ENCODE assay signal across 26 cellular contexts in genomic region chr3:77489216-77489615, GRCh38.
"Had no signal": no experiment of that assay in that cellular context is flagged by ENCODE, and none has a peak within 500 bp of the region (broad histone marks: within the 10 kb centered on the region; RNA-seq: fewer than 3 reads in every experiment).

No MANE protein-coding gene starts in this region.

- H3K27ac ChIP-seq: foreskin keratinocyte, hepatocyte, sigmoid colon, stomach, suprapubic skin, tibial nerve had no signal

- H3K4me3 ChIP-seq: hepatocyte, lung, sigmoid colon, smooth muscle cell, stomach, suprapubic skin, tibial nerve had no signal

- H3K27me3 Mint-ChIP-seq: activated B cell treated with CpG ODN at 0.5 μM for 24 hours; activated CD4-positive, alpha-beta T cell treated with anti-CD3 and anti-CD28 coated beads for 36 hours; dendritic cell treated with granulocyte-macrophage colony-stimulating factor and Interleukin-4, amounts not matched to agents 40 ng/mL and 50 ng/mL, for 4 days; naive thymus-derived CD8-positive, alpha-beta T cell; progenitor cell of endocrine pancreas; stimulated activated memory B cell treated with anti-CD40 and anti-IgM and Interleukin-4, amounts not matched to agents 10 μg/mL and 1 μg/mL and 100 μg/mL, for 72 hours had no signal

- ATAC-seq: activated CD4-positive, alpha-beta T cell treated with anti-CD3 and anti-CD28 coated beads for 36 hours; foreskin keratinocyte; left lobe of liver; naive thymus-derived CD8-positive, alpha-beta T cell; stimulated activated memory B cell treated with anti-CD40 and anti-IgM and Interleukin-4, amounts not matched to agents 10 μg/mL and 1 μg/mL and 100 μg/mL, for 72 hours had no signal

- H2AFZ ChIP-seq: hepatocyte had no signal

- H3K4me2 ChIP-seq: hepatocyte, smooth muscle cell had no signal

- H3K4me3 Mint-ChIP-seq: activated B cell treated with CpG ODN at 0.5 μM for 24 hours; activated CD4-positive, alpha-beta T cell treated with anti-CD3 and anti-CD28 coated beads for 36 hours; activated naive CD4-positive, alpha-beta T cell treated with anti-CD3 and anti-CD28 coated beads for 36 hours; dendritic cell treated with granulocyte-macrophage colony-stimulating factor and Interleukin-4, amounts not matched to agents 40 ng/mL and 50 ng/mL, for 4 days; immature natural killer cell; mesothelial cell of epicardium; naive thymus-derived CD8-positive, alpha-beta T cell; stimulated activated memory B cell treated with anti-CD40 and anti-IgM and Interleukin-4, amounts not matched to agents 10 μg/mL and 1 μg/mL and 100 μg/mL, for 72 hours had no signal

- H3K36me3 ChIP-seq: sigmoid colon, stomach, suprapubic skin, tibial nerve had no signal

- H3K79me2 ChIP-seq: hepatocyte had no signal

- DNase-seq: activated B cell treated with CpG ODN at 0.5 μM for 24 hours; activated CD4-positive, alpha-beta T cell treated with anti-CD3 and anti-CD28 coated beads for 36 hours; activated CD4-positive, alpha-beta T cell treated with anti-CD3 and anti-CD28 coated beads, Interleukin-2, amount 50 U/mL, for 4 hours; activated effector memory CD4-positive, alpha-beta T cell treated with Interleukin-2 at 50 U/mL for 16 hours; activated naive CD4-positive, alpha-beta T cell treated with anti-CD3 and anti-CD28 coated beads for 36 hours; activated T-cell treated with anti-CD3 and anti-CD28 coated beads, Interleukin-2, amount 50 U/mL, for 48 hours; amygdala; effector CD4-positive, alpha-beta T cell; foreskin keratinocyte; immature natural killer cell; naive thymus-derived CD8-positive, alpha-beta T cell; retina; sigmoid colon; stimulated activated CD4-positive, alpha-beta T cell treated with anti-CD3 and anti-CD28 coated beads, Interleukin-15, amount 100 ng/mL, for 24 hours; stomach; T-helper 9 cell had no signal

- H3K27ac Mint-ChIP-seq: activated B cell treated with CpG ODN at 0.5 μM for 24 hours; activated CD4-positive, alpha-beta T cell treated with anti-CD3 and anti-CD28 coated beads for 36 hours; activated naive CD4-positive, alpha-beta T cell treated with anti-CD3 and anti-CD28 coated beads for 36 hours; dendritic cell treated with granulocyte-macrophage colony-stimulating factor and Interleukin-4, amounts not matched to agents 40 ng/mL and 50 ng/mL, for 4 days; immature natural killer cell; mesothelial cell of epicardium; naive thymus-derived CD8-positive, alpha-beta T cell; progenitor cell of endocrine pancreas; stimulated activated memory B cell treated with anti-CD40 and anti-IgM and Interleukin-4, amounts not matched to agents 10 μg/mL and 1 μg/mL and 100 μg/mL, for 72 hours had no signal

- H3K4me1 ChIP-seq: foreskin keratinocyte, sigmoid colon, stomach, suprapubic skin, tibial nerve had no signal

- H3K36me3 Mint-ChIP-seq: naive thymus-derived CD8-positive, alpha-beta T cell; stimulated activated memory B cell treated with anti-CD40 and anti-IgM and Interleukin-4, amounts not matched to agents 10 μg/mL and 1 μg/mL and 100 μg/mL, for 72 hours had no signal

- H3K27me3 ChIP-seq: foreskin keratinocyte, hepatocyte, sigmoid colon, stomach, suprapubic skin, tibial nerve had no signal

- H3K4me1 Mint-ChIP-seq: activated B cell treated with CpG ODN at 0.5 μM for 24 hours; activated CD4-positive, alpha-beta T cell treated with anti-CD3 and anti-CD28 coated beads for 36 hours; immature natural killer cell; mesothelial cell of epicardium; naive thymus-derived CD8-positive, alpha-beta T cell; stimulated activated memory B cell treated with anti-CD40 and anti-IgM and Interleukin-4, amounts not matched to agents 10 μg/mL and 1 μg/mL and 100 μg/mL, for 72 hours had no signal
